In genomic region chr4:71584654-71585053, GRCh38 we compare ENCODE assay signal across 30 cellular contexts.
"Had no signal": no experiment of that assay in that cellular context is flagged by ENCODE, and none has a peak within 500 bp of the region (broad histone marks: within the 10 kb centered on the region; RNA-seq: fewer than 3 reads in every experiment).

No MANE protein-coding gene starts in this region.

- H3K9ac ChIP-seq: SK-N-SH had no signal

- H3K27me3 Mint-ChIP-seq: activated CD4-positive, alpha-beta memory T cell treated with anti-CD3 and anti-CD28 coated beads for 36 hours; activated naive CD4-positive, alpha-beta T cell treated with anti-CD3 and anti-CD28 coated beads, Interleukin-2, amount 10 ng/mL, durations not matched to agents 7 days and 5 days; activated naive CD8-positive, alpha-beta T cell; activated naive CD8-positive, alpha-beta T cell treated with anti-CD3 and anti-CD28 coated beads, Interleukin-2, amount 50 U/mL, for 24 hours; brain had no signal

- H3K36me3 Mint-ChIP-seq: activated CD4-positive, alpha-beta memory T cell treated with anti-CD3 and anti-CD28 coated beads for 36 hours; activated naive CD4-positive, alpha-beta T cell treated with anti-CD3 and anti-CD28 coated beads, Interleukin-2, amount 10 ng/mL, durations not matched to agents 7 days and 5 days; activated naive CD8-positive, alpha-beta T cell; brain had no signal

- H3K27ac Mint-ChIP-seq: activated CD4-positive, alpha-beta memory T cell treated with anti-CD3 and anti-CD28 coated beads for 36 hours; activated naive CD4-positive, alpha-beta T cell treated with anti-CD3 and anti-CD28 coated beads, Interleukin-2, amount 10 ng/mL, durations not matched to agents 7 days and 5 days; activated naive CD8-positive, alpha-beta T cell; activated naive CD8-positive, alpha-beta T cell treated with anti-CD3 and anti-CD28 coated beads, Interleukin-2, amount 50 U/mL, for 24 hours; activated T-helper 1 cell treated with anti-CD3 and anti-CD28 coated beads, Interleukin-12 subunit alpha, Interleukin-12 subunit beta, Interleukin-2, Interleukin-4 antibody, amounts not matched to agents 30 ng/mL and 10 ng/mL and 1 ng/mL, durations not matched to agents 14 hours and 24 hours and 36 hours; T-helper 1 cell treated with Interleukin-12 subunit alpha and Interleukin-12 subunit beta and Interleukin-4 antibody, amounts not matched to agents 30 μg/mL and 1 μg/mL, for 36 hours; T-helper 2 cell treated with Interferon-gamma antibody and Interleukin-4, amounts not matched to agents 5 μg/mL and 100 μg/mL, for 36 hours; WTC11 had no signal

- H3K27ac ChIP-seq: SJCRH30 had no signal

- H3K9me3 ChIP-seq: SJCRH30, SK-N-SH had no signal

- H3K4me3 ChIP-seq: SJCRH30 had no signal

- H3K4me1 ChIP-seq: SJCRH30 had no signal

- H3K27me3 ChIP-seq: SJCRH30 had no signal

- H3K4me2 ChIP-seq: SK-N-SH had no signal

- H3K9me3 Mint-ChIP-seq: activated naive CD4-positive, alpha-beta T cell treated with anti-CD3 and anti-CD28 coated beads, Interleukin-2, amount 10 ng/mL, durations not matched to agents 7 days and 5 days; activated naive CD8-positive, alpha-beta T cell treated with anti-CD3 and anti-CD28 coated beads, Interleukin-2, amount 50 U/mL, for 24 hours; activated T-helper 1 cell treated with anti-CD3 and anti-CD28 coated beads, Interleukin-12 subunit alpha, Interleukin-12 subunit beta, Interleukin-2, Interleukin-4 antibody, amounts not matched to agents 30 ng/mL and 10 ng/mL and 1 ng/mL, durations not matched to agents 14 hours and 24 hours and 36 hours; T-helper 1 cell treated with Interleukin-12 subunit alpha and Interleukin-12 subunit beta and Interleukin-4 antibody, amounts not matched to agents 30 μg/mL and 1 μg/mL, for 36 hours had no signal

- H3K4me1 Mint-ChIP-seq: activated naive CD4-positive, alpha-beta T cell treated with anti-CD3 and anti-CD28 coated beads, Interleukin-2, amount 10 ng/mL, durations not matched to agents 7 days and 5 days; activated naive CD8-positive, alpha-beta T cell treated with anti-CD3 and anti-CD28 coated beads, Interleukin-2, amount 50 U/mL, for 24 hours had no signal

- ATAC-seq: activated CD4-positive, CD25-positive, alpha-beta regulatory T cell treated with anti-CD3 and anti-CD28 coated beads, Interleukin-2, amount 50 U/mL, for 24 hours; activated naive CD8-positive, alpha-beta T cell treated with anti-CD3 and anti-CD28 coated beads, Interleukin-2, amount 50 U/mL, for 24 hours; activated T-cell treated with anti-CD3 and anti-CD28 coated beads, Interleukin-2, amount 50 U/mL, for 4 hours; Panc1; WTC11 had no signal

- H3K36me3 ChIP-seq: SJCRH30 had no signal

- DNase-seq: activated CD4-positive, alpha-beta memory T cell treated with anti-CD3 and anti-CD28 coated beads for 36 hours; activated CD4-positive, alpha-beta T cell treated with anti-CD3 and anti-CD28 coated beads for 4 hours; activated CD4-positive, alpha-beta T cell treated with anti-CD3 and anti-CD28 coated beads, Interleukin-2, amount 50 U/mL, for 1 hour; activated CD8-positive, alpha-beta memory T cell treated with anti-CD3 and anti-CD28 coated beads, Interleukin-2, amount 50 U/mL, for 4 hours; activated naive CD4-positive, alpha-beta T cell treated with anti-CD3 and anti-CD28 coated beads, Interleukin-2, amount 10 ng/mL, durations not matched to agents 7 days and 5 days; activated naive CD8-positive, alpha-beta T cell treated with anti-CD3 and anti-CD28 coated beads, Interleukin-2, amount 50 U/mL, for 24 hours; activated T-cell treated with anti-CD3 and anti-CD28 coated beads for 4 hours; activated T-cell treated with anti-CD3 and anti-CD28 coated beads, Interleukin-2, amount 50 U/mL, for 4 hours; anterior cingulate cortex; cerebellar nuclear complex; NCI-H1105; NCI-H1417 treated with DMSO at 0.1 percent for 48 hours; NCI-H187 treated with DMSO at 0.1 percent for 48 hours; NCI-H2081; NCI-H2171 treated with DMSO at 0.1 percent for 48 hours; NCI-H2227 treated with DMSO at 0.1 percent for 48 hours; NCI-H510A treated with DMSO at 0.1 percent for 48 hours; NCI-H526 treated with DMSO at 0.1 percent for 48 hours; NCI-H774; SHP77; SJCRH30; SK-N-SH had no signal

- H3K4me3 Mint-ChIP-seq: activated CD4-positive, alpha-beta memory T cell treated with anti-CD3 and anti-CD28 coated beads for 36 hours; activated naive CD4-positive, alpha-beta T cell treated with anti-CD3 and anti-CD28 coated beads, Interleukin-2, amount 10 ng/mL, durations not matched to agents 7 days and 5 days; activated naive CD8-positive, alpha-beta T cell; activated naive CD8-positive, alpha-beta T cell treated with anti-CD3 and anti-CD28 coated beads, Interleukin-2, amount 50 U/mL, for 24 hours; activated T-cell treated with anti-CD3 and anti-CD28 coated beads, Interleukin-2, amount 50 U/mL, for 4 hours; activated T-helper 1 cell treated with anti-CD3 and anti-CD28 coated beads, Interleukin-12 subunit alpha, Interleukin-12 subunit beta, Interleukin-2, Interleukin-4 antibody, amounts not matched to agents 30 ng/mL and 10 ng/mL and 1 ng/mL, durations not matched to agents 14 hours and 24 hours and 36 hours; brain; T-helper 1 cell treated with Interleukin-12 subunit alpha and Interleukin-12 subunit beta and Interleukin-4 antibody, amounts not matched to agents 30 μg/mL and 1 μg/mL, for 36 hours; T-helper 2 cell treated with Interferon-gamma antibody and Interleukin-4, amounts not matched to agents 5 μg/mL and 100 μg/mL, for 36 hours; WTC11 had no signal
